ENCODE assay signal across 1 cellular context in the genomic region with DNA sequence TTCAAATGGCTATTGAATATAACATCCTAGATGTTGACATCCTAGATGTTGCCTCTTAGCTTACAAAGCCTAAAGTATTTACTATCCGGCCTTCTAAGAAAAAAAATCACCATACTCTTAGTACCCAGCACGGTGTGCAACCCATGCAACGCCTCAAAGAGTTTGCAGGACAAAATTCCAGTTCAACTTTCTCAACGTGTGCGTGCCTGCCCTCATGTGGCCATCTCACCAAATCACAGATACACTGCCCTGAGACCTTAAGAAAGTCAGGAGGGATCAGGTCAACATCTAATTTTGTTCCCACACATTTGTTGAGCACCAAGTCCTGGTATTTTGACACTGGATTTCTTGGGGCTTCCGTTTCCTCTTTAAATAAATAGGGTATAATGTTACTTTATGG.
TF ChIP-seq lines count a peak whose summit lies in the region.

No MANE protein-coding gene starts in this region.

TF ChIP-seq in endothelial cell of umbilical vein, 7 proteins besides CTCF, POLR2A, EP300 and RAD21 (continued from another document):
- no peak for TF ChIP-seq JUN (IDR thresholded peaks at IDR 0.05; ENCODE audit: borderline replicate concordance, insufficient read depth, insufficient read length, low read depth)
